ENCODE assay signal across 21 cellular contexts in genomic region chr3:181454451-181455027, GRCh38.
DNase-seq lines count a peak whose midpoint lies in the region; ATAC-seq, FAIRE-seq and TF ChIP-seq lines count a peak whose summit lies in the region.
"Had no signal": no experiment of that assay in that cellular context is flagged by ENCODE, and none has a peak within 500 bp of the region (broad histone marks: within the 10 kb centered on the region; RNA-seq: fewer than 3 reads in every experiment).

No MANE protein-coding gene starts in this region.

- no peak overlapping the region for H2BK5ac ChIP-seq in mesendoderm (ENCODE audit: low read length)

- H2BK15ac ChIP-seq in mesendoderm (replicated peaks; ENCODE audit: low read depth), result no peak overlapping the region

- H3K27me3 ChIP-seq in HepG2 (ENCODE audit: control insufficient read depth in 1 of 2, insufficient read depth in 2 of 2, low read length in 2 of 2) (no peaks in the 10 kb centered on the region), right lobe of liver (no peaks in the 10 kb centered on the region), mesendoderm (ENCODE audit: insufficient read depth, low read length, poor library complexity) (no peaks in the 10 kb centered on the region), spleen (replicated peaks in 1 of 7) (no peaks in the 10 kb centered on the region)
- H3K27me3 ChIP-seq: vagina had no signal

- H3K4ac ChIP-seq in mesendoderm (ENCODE audit: low read depth, low read length), result no peak overlapping the region

- POLR2A ChIA-PET in HepG2 (lab: Yijun Ruan, JAX), result no interaction called here

- H3K79me2 ChIP-seq in HepG2 (ENCODE audit: insufficient read depth, low read length), result no peaks in the 10 kb centered on the region
- H3K79me2 ChIP-seq in mesendoderm (ENCODE audit: control insufficient read depth, insufficient read depth, low read length), result no peaks in the 10 kb centered on the region

- H4K20me1 ChIP-seq in HepG2 (ENCODE audit: insufficient read depth, low read length), result no peaks in the 10 kb centered on the region

- no peak for FAIRE-seq in HepG2 (lab: Jason Lieb, UNC)

- no peak overlapping the region for H2AFZ ChIP-seq in HepG2 (ENCODE audit: low read length)

- no peak for TF ChIP-seq RAD21 in HepG2 (CRISPR knock-in tag; IDR thresholded peaks at IDR 0.05)

- TF ChIP-seq CTCF in HepG2 (CRISPR knock-in tag; IDR thresholded peaks at IDR 0.05) (no peak), right lobe of liver (IDR thresholded peaks at IDR 0.05) (no peak), spleen (IDR thresholded peaks at IDR 0.05 in 8 of 11, conservative IDR thresholded peaks at IDR 0.05 in 3 of 11) (no peak)

- in situ Hi-C loops in HepG2 (cut with HindIII; ENCODE audit: extremely low pct_ligation_motif_present, low pct_unique_long_range_greater_than_20kb), result no loop called here

- H4K8ac ChIP-seq in mesendoderm (ENCODE audit: low read depth, low read length), result no peak overlapping the region

- BruUV-seq in HepG2 (replicated peaks; lab: Mats Ljungman, UMichigan), result no TSS peak

- no peak overlapping the region for H3K56ac ChIP-seq in mesendoderm (ENCODE audit: low read length)

- H3K4me2 ChIP-seq in HepG2 (ENCODE audit: low read depth, low read length) (no peak overlapping the region), mesendoderm (ENCODE audit: low read length) (no peak overlapping the region)

- H3K9me3 ChIP-seq in HepG2 (ENCODE audit: low read length) (no peaks in the 10 kb centered on the region), right lobe of liver (no peaks in the 10 kb centered on the region), spleen (peaks cover 0 to 13% (median 3%) of the 10 kb centered on the region in 8 donors)
- H3K9me3 ChIP-seq: vagina had no signal

- H3K27ac ChIP-seq in HepG2 (ENCODE audit: extremely low read length, insufficient read depth, low read length) (no peak overlapping the region), right lobe of liver (no peak overlapping the region), caudate nucleus (ENCODE audit: low read depth, low read length) (peak overlapping the region; percentile 93), mesendoderm (ENCODE audit: low read depth, low read length) (no peak overlapping the region), spleen (no peak overlapping the region)
- H3K27ac ChIP-seq: skin epidermis, vagina had no signal

- H3K4me3 ChIP-seq in HepG2 (replicated peaks in 1 of 3; ENCODE audit: insufficient read depth in 1 of 3, low read depth in 2 of 3, low read length in 3 of 3), result no peak overlapping the region
- H3K4me3 ChIP-seq in right lobe of liver, result no peak overlapping the region
- H3K4me3 ChIP-seq in mesendoderm (ENCODE audit: low read length), result no peak overlapping the region
- H3K4me3 ChIP-seq in spleen, result no peak overlapping the region
- H3K4me3 ChIP-seq: skin epidermis, vagina had no signal

- no peak overlapping the region for H3K23ac ChIP-seq in mesendoderm (ENCODE audit: low read length)

- H4K5ac ChIP-seq in mesendoderm (ENCODE audit: low read length), result no peak overlapping the region

- H2AK5ac ChIP-seq in mesendoderm (ENCODE audit: low read length), result no peak overlapping the region

- H3K18ac ChIP-seq in mesendoderm (ENCODE audit: low read length), result no peak overlapping the region

- DNase-seq in HepG2 (ENCODE audit: low spot score), result no peak
- no peak for DNase-seq in right lobe of liver
- peak in 30 of 61 donors; percentile 3 to 77 (median 39) for DNase-seq in caudate nucleus (lab: John Stamatoyannopoulos, UW)
- peak; percentile 18 for DNase-seq in mesendoderm
- DNase-seq in NCI-H345 (lab: John Stamatoyannopoulos, UW), result no peak
- DNase-seq in activated naive CD4-positive, alpha-beta T cell (lab: John Stamatoyannopoulos, UW), result no peak
- DNase-seq in spleen, result no peak
- DNase-seq in T-helper 2 cell, result no peak
- DNase-seq: activated CD4-positive, alpha-beta memory T cell treated with anti-CD3 and anti-CD28 coated beads, Interleukin-2, amount 10 ng/mL, durations not matched to agents 7 days and 5 days; activated naive CD4-positive, alpha-beta T cell treated with Interleukin-2 at 50 U/mL for 16 hours; KG1; kidney glomerular epithelial cell; mesenchymal stem cell; naive thymus-derived CD8-positive, alpha-beta T cell; NCI-H1048; NCI-H2029; NCI-H446 treated with DMSO at 0.1 percent for 48 hours; SHP77; stimulated activated CD4-positive, alpha-beta T cell treated with anti-CD3 and anti-CD28 coated beads, Interleukin-4, amount 100 ng/mL, for 24 hours had no signal

- H3K9ac ChIP-seq in HepG2 (ENCODE audit: insufficient read depth, low read depth, low read length) (no peak overlapping the region), mesendoderm (ENCODE audit: low read length) (no peak overlapping the region)

- intact Hi-C loops in HepG2 (cut with micrococcal nuclease; ENCODE audit: unreplicated experiment), result no loop called here
- intact Hi-C loops in right lobe of liver (cut with DNase I), result no loop called here
- intact Hi-C loops in spleen (cut with DNase I; ENCODE audit: low total_unique reads), result no loop called here

- ATAC-seq in HepG2 (peak; percentile 44; the same call in 1 of the 3 replicates), right lobe of liver (no peak)
- ATAC-seq: naive thymus-derived CD8-positive, alpha-beta T cell had no signal

- H3K79me1 ChIP-seq in mesendoderm (ENCODE audit: low read length), result no peaks in the 10 kb centered on the region

- no peaks in the 10 kb centered on the region for H3K36me3 ChIP-seq in HepG2 (replicated peaks in 1 of 2; ENCODE audit: control insufficient read depth in 1 of 2, insufficient read depth in 2 of 2, low read length in 2 of 2)
- no peaks in the 10 kb centered on the region for H3K36me3 ChIP-seq in right lobe of liver
- no peaks in the 10 kb centered on the region for H3K36me3 ChIP-seq in mesendoderm (ENCODE audit: control insufficient read depth, insufficient read depth, low read length)
- H3K36me3 ChIP-seq in spleen, result no peaks in the 10 kb centered on the region
- H3K36me3 ChIP-seq: vagina had no signal

- TF ChIP-seq POLR2A in HepG2 (IDR thresholded peaks at IDR 0.05; ENCODE audit: insufficient read depth in 1 of 2, low read depth in 2 of 2, low read length in 2 of 2) (no peak), right lobe of liver (IDR thresholded peaks at IDR 0.05) (no peak), spleen (IDR thresholded peaks at IDR 0.05) (no peak)

- CTCF ChIA-PET in HepG2 (lab: Yijun Ruan, JAX; ENCODE audit: low intra/inter-chr PET ratio, low total read pairs), result no interaction called here

- H3K4me1 ChIP-seq in HepG2 (ENCODE audit: insufficient read depth, low read length) (no peaks in the 10 kb centered on the region), right lobe of liver (no peaks in the 10 kb centered on the region), mesendoderm (ENCODE audit: control insufficient read depth, low read depth, low read length) (no peaks in the 10 kb centered on the region), spleen (no peaks in the 10 kb centered on the region)
- H3K4me1 ChIP-seq: vagina had no signal

- TF ChIP-seq EP300 in HepG2 (IDR thresholded peaks at IDR 0.05; ENCODE audit: low read depth in 2 of 2, low read length in 2 of 2) (no peak), HepG2 (CRISPR knock-in tag; IDR thresholded peaks at IDR 0.05; ENCODE audit: borderline replicate concordance) (no peak)

- 12% methylated on average over 6 of the region's 6 CpGs for WGBS in HepG2 (ENCODE audit: low lambda C conversion rate)
- 64% methylated on average over 6 of the region's 6 CpGs for WGBS in right lobe of liver (ENCODE audit: insufficient coverage, low coverage, low lambda C conversion rate, missing lambda C conversion rate)
- no CpG with 5 or more reads among the region's 6 CpGs for WGBS in mesendoderm (ENCODE audit: extremely low coverage, insufficient coverage, low lambda C conversion rate)
- 79 to 89% (median 83%) methylated on average over 6 of the region's 6 CpGs for WGBS in spleen, 5 donors

- no peak overlapping the region for H2BK120ac ChIP-seq in mesendoderm (ENCODE audit: low read depth, low read length)

TF ChIP-seq in HepG2, 621 proteins besides CTCF, POLR2A, EP300 and RAD21:
- TF ChIP-seq, protein P1, sequence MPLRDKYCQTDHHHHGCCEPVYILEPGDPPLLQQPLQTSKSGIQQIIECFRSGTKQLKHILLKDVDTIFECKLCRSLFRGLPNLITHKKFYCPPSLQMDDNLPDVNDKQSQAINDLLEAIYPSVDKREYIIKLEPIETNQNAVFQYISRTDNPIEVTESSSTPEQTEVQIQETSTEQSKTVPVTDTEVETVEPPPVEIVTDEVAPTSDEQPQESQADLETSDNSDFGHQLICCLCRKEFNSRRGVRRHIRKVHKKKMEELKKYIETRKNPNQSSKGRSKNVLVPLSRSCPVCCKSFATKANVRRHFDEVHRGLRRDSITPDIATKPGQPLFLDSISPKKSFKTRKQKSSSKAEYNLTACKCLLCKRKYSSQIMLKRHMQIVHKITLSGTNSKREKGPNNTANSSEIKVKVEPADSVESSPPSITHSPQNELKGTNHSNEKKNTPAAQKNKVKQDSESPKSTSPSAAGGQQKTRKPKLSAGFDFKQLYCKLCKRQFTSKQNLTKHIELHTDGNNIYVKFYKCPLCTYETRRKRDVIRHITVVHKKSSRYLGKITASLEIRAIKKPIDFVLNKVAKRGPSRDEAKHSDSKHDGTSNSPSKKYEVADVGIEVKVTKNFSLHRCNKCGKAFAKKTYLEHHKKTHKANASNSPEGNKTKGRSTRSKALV (CRISPR knock-in tag; IDR thresholded peaks at IDR 0.05), result no peak
- TF ChIP-seq ZNF83 (CRISPR knock-in tag; IDR thresholded peaks at IDR 0.05; ENCODE audit: borderline replicate concordance) (no peak), ZZZ3 (CRISPR knock-in tag; IDR thresholded peaks at IDR 0.05; ENCODE audit: borderline replicate concordance) (no peak), NFYC (CRISPR knock-in tag; IDR thresholded peaks at IDR 0.05) (no peak), NAIF1 (CRISPR knock-in tag; IDR thresholded peaks at IDR 0.05; ENCODE audit: borderline replicate concordance) (no peak), IRX3 (CRISPR knock-in tag; IDR thresholded peaks at IDR 0.05; ENCODE audit: borderline replicate concordance, low read depth) (no peak), ZNF570 (CRISPR knock-in tag; IDR thresholded peaks at IDR 0.05; ENCODE audit: borderline replicate concordance) (no peak), ZNF710 (CRISPR knock-in tag; IDR thresholded peaks at IDR 0.05; ENCODE audit: borderline replicate concordance) (no peak)
